1 cellular context compared by ENCODE assay signal in the genomic region with DNA sequence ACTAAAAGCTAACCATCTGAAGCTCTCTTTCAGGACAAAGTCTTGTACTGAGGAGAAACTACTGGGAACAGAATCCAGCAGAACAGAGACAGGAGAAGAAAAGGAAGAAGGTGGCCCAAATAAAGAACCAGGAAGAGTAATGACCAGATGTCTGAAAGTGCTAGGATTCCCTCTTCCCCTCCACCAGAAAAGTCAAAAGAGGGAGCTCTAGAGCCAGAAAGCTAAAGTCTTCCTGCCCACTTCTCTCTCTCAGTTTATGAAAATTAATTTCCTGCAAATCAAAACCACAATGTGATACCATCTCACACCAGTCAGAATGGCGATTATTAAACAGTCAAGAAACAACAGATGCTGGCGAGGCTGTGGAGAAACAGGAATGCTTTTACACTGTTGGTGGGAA.
TF ChIP-seq lines count a peak whose summit lies in the region.

No MANE protein-coding gene starts in this region.

TF ChIP-seq in SK-N-SH treated with all-trans-retinoic acid at 6 μM for 48 hours, 23 proteins besides CTCF, POLR2A, EP300 and RAD21 (continued from another document):
- no peak for TF ChIP-seq CSRNP3 (CRISPR knock-in tag; IDR thresholded peaks at IDR 0.05)
- TF ChIP-seq CREB5 (CRISPR knock-in tag; IDR thresholded peaks at IDR 0.05; ENCODE audit: low read depth) = no peak
- no peak for TF ChIP-seq ZFP3 (CRISPR knock-in tag; IDR thresholded peaks at IDR 0.05)
